ENCODE assay signal across 13 cellular contexts in genomic region chr3:105355355-105356063, GRCh38. TPM values are rescaled to one million over a fixed set of nuclear protein-coding genes. Genes with fewer than 3 reads are reported as not detected.
DNase-seq lines count a peak whose midpoint lies in the region; ATAC-seq and TF ChIP-seq lines count a peak whose summit lies in the region.
"Had no signal": no experiment of that assay in that cellular context is flagged by ENCODE, and none has a peak within 500 bp of the region (broad histone marks: within the 10 kb centered on the region; RNA-seq: fewer than 3 reads in every experiment).

No MANE protein-coding gene starts in this region.

- peaks cover 4% of the 10 kb centered on the region for H3K9me3 Mint-ChIP-seq in neural progenitor cell
- H3K9me3 Mint-ChIP-seq: activated B cell treated with CpG ODN at 0.5 μM for 24 hours; activated T-helper 1 cell treated with anti-CD3 and anti-CD28 coated beads, Interleukin-12 subunit alpha, Interleukin-12 subunit beta, Interleukin-2, Interleukin-4 antibody, amounts not matched to agents 30 ng/mL and 10 ng/mL and 1 ng/mL, durations not matched to agents 14 hours and 24 hours and 36 hours; CD8-positive, alpha-beta memory T cell had no signal

- no peak overlapping the region for H3K27ac ChIP-seq in mammary epithelial cell (ENCODE audit: insufficient read depth, low read depth, low read length)
- H3K27ac ChIP-seq in neural progenitor cell = no peak overlapping the region

- in situ Hi-C loops in mammary epithelial cell (cut with MboI; ENCODE audit: low sequenced_read_pairs in 2 of 2) = loop anchor here in 1 of 2 donors (25.0 kb wide), 1 partner anchor 443 kb away; no protein-coding TSS in a partner anchor

- H3K4me1 ChIP-seq in mammary epithelial cell (ENCODE audit: insufficient read depth, low read length) (peaks cover 49% of the 10 kb centered on the region), neural progenitor cell (peaks cover 5% of the 10 kb centered on the region)
- H3K4me1 ChIP-seq: HAP-1 had no signal

- WGBS in mammary epithelial cell (ENCODE audit: low coverage, missing lambda C conversion rate) = 88% methylated on average over 2 of the region's 2 CpGs

- H2AFZ ChIP-seq in mammary epithelial cell (ENCODE audit: low read depth, low read length) = peak overlapping the region; percentile 23
- H2AFZ ChIP-seq in neural progenitor cell (replicated peaks) = no peak overlapping the region

- no peak overlapping the region for H3K4me2 ChIP-seq in mammary epithelial cell (ENCODE audit: insufficient read depth, low read depth, low read length)
- no peak overlapping the region for H3K4me2 ChIP-seq in neural progenitor cell

- H3K27me3 ChIP-seq in mammary epithelial cell (ENCODE audit: insufficient read depth, low read length) = no peaks in the 10 kb centered on the region
- peaks cover 23% of the 10 kb centered on the region for H3K27me3 ChIP-seq in neural progenitor cell

- dilution Hi-C loops in mammary epithelial cell (cut with HindIII; ENCODE audit: low sequenced_read_pairs) = loop anchor here (5.0 kb wide), 1 partner anchor 88 kb away; no protein-coding TSS in a partner anchor

- peaks cover 7% of the 10 kb centered on the region for H3K27me3 Mint-ChIP-seq in neural progenitor cell (ENCODE audit: insufficient read depth, low read depth)

- no peaks in the 10 kb centered on the region for H3K79me2 ChIP-seq in mammary epithelial cell (ENCODE audit: insufficient read depth, low read length)
- no peaks in the 10 kb centered on the region for H3K79me2 ChIP-seq in neural progenitor cell (ENCODE audit: low read depth)

- H3K9ac ChIP-seq in mammary epithelial cell (ENCODE audit: insufficient read depth, low read length) (no peak overlapping the region), neural progenitor cell (no peak overlapping the region)

- DNase-seq in COLO829 (ENCODE audit: low spot score) (peak; percentile 93), M059J (ENCODE audit: low read depth) (peak; percentile 94), mammary epithelial cell (peak; percentile 44), neural progenitor cell (ENCODE audit: low spot score) (no peak), NCI-H2227 treated with DMSO at 0.1 percent for 48 hours (lab: John Stamatoyannopoulos, UW) (no peak)
- no peak for DNase-seq in activated CD4-positive, CD25-positive, alpha-beta regulatory T cell (lab: John Stamatoyannopoulos, UW)
- DNase-seq: activated B cell treated with CpG ODN at 0.5 μM for 24 hours; CD8-positive, alpha-beta memory T cell; SHP77 treated with DMSO at 0.1 percent for 48 hours had no signal

- ATAC-seq in GM18520 (IDR thresholded peaks at IDR 0.05; ENCODE audit: unreplicated experiment) (no peak), GM18511 (IDR thresholded peaks at IDR 0.05; ENCODE audit: unreplicated experiment) (no peak)

- H3K27ac Mint-ChIP-seq in neural progenitor cell = peak overlapping the region; percentile 44
- H3K27ac Mint-ChIP-seq: activated B cell treated with CpG ODN at 0.5 μM for 24 hours; activated T-helper 1 cell treated with anti-CD3 and anti-CD28 coated beads, Interleukin-12 subunit alpha, Interleukin-12 subunit beta, Interleukin-2, Interleukin-4 antibody, amounts not matched to agents 30 ng/mL and 10 ng/mL and 1 ng/mL, durations not matched to agents 14 hours and 24 hours and 36 hours had no signal

- no TSS peak for BruUV-seq in mammary epithelial cell (replicated peaks; lab: Mats Ljungman, UMichigan)

- TF ChIP-seq CTCF in mammary epithelial cell (conservative IDR thresholded peaks at IDR 0.05 in 1 of 2, IDR thresholded peaks at IDR 0.05 in 1 of 2; ENCODE audit: extremely low read depth in 1 of 2, insufficient read depth in 1 of 2, low read depth in 1 of 2, low read length in 2 of 2) (no peak), neural progenitor cell (IDR thresholded peaks at IDR 0.05) (no peak)

- H4K20me1 ChIP-seq in mammary epithelial cell (ENCODE audit: insufficient read depth, low read length) (no peaks in the 10 kb centered on the region), neural progenitor cell (ENCODE audit: low read depth) (no peaks in the 10 kb centered on the region)

- H3F3A ChIP-seq in neural progenitor cell (ENCODE audit: low read depth) = peaks cover 6% of the 10 kb centered on the region

- no peak overlapping the region for H3K4me3 Mint-ChIP-seq in neural progenitor cell
- H3K4me3 Mint-ChIP-seq: activated B cell treated with CpG ODN at 0.5 μM for 24 hours; activated T-helper 1 cell treated with anti-CD3 and anti-CD28 coated beads, Interleukin-12 subunit alpha, Interleukin-12 subunit beta, Interleukin-2, Interleukin-4 antibody, amounts not matched to agents 30 ng/mL and 10 ng/mL and 1 ng/mL, durations not matched to agents 14 hours and 24 hours and 36 hours; CD8-positive, alpha-beta memory T cell had no signal

- H3K4me1 Mint-ChIP-seq in neural progenitor cell = peaks cover 29% of the 10 kb centered on the region

- H3K36me3 ChIP-seq in mammary epithelial cell (ENCODE audit: insufficient read depth, low read length) (no peaks in the 10 kb centered on the region), neural progenitor cell (no peaks in the 10 kb centered on the region)
- H3K36me3 ChIP-seq: HAP-1 had no signal

- H3K4me3 ChIP-seq in mammary epithelial cell (replicated peaks in 1 of 3; ENCODE audit: insufficient read depth in 1 of 3, low read depth in 2 of 3, low read length in 3 of 3) (no peak overlapping the region), neural progenitor cell (no peak overlapping the region)
- H3K4me3 ChIP-seq: HAP-1 had no signal

- CTCF ChIA-PET in mammary epithelial cell (lab: Charles Lee; ENCODE audit: low non-redundant PET) = no interaction called here

- no peaks in the 10 kb centered on the region for H3K36me3 Mint-ChIP-seq in neural progenitor cell

- intact Hi-C loops in mammary epithelial cell (cut with micrococcal nuclease) = no loop called here

- H3K9me3 ChIP-seq in mammary epithelial cell (replicated peaks; ENCODE audit: insufficient read depth, low read length) (no peaks in the 10 kb centered on the region), neural progenitor cell (ENCODE audit: low read depth) (no peaks in the 10 kb centered on the region)
- H3K9me3 ChIP-seq: HAP-1 had no signal

RNA-seq across cellular contexts. Expression of gene ALCAM, which starts 11.2 kb away (rescaled TPM):
- total RNA-seq in M059J (2014; rRNA removed; shearing (Covaris generic)) = 176 and 223 TPM in 2 replicates
- 10 to 100 TPM; 67.6 to 88.4 TPM for total RNA-seq in mammary epithelial cell
- 64.0 TPM for polyA plus RNA-seq in mammary epithelial cell
- polyA minus RNA-seq in mammary epithelial cell = 83.6 TPM
- total RNA-seq in neural progenitor cell (ENCODE audit: low replicate concordance) = 30.3 and 54.4 TPM in 2 replicates

Comparison
In these comparisons a context has a peak if more than half of its experiments do, and no peak if none do; other contexts are left out.
1. DNase-seq: peak in COLO829 (single experiment), M059J (single experiment) and mammary epithelial cell (single experiment); none in neural progenitor cell (single experiment), activated CD4-positive, CD25-positive, alpha-beta regulatory T cell (0 of 4) and NCI-H2227 treated with DMSO at 0.1 percent for 48 hours (single experiment).